Comparison of ENCODE assay signal across 1 cellular context in genomic region chr15:78127882-78128281, GRCh38.
TF ChIP-seq lines count a peak whose summit lies in the region.

No MANE protein-coding gene starts in this region.

TF ChIP-seq in A549, 52 proteins besides CTCF, POLR2A, EP300 and RAD21 (continued from another document):
- TF ChIP-seq REST (IDR thresholded peaks at IDR 0.05) (no peak), ESRRA (IDR thresholded peaks at IDR 0.05; ENCODE audit: borderline replicate concordance, low read length) (no peak), ZC3H11A (IDR thresholded peaks at IDR 0.05) (no peak), JUN (IDR thresholded peaks at IDR 0.05) (no peak), EHF (CRISPR knock-in tag; IDR thresholded peaks at IDR 0.05) (no peak), MAZ (IDR thresholded peaks at IDR 0.05; ENCODE audit: borderline replicate concordance, low read depth, low read length) (no peak), HOXB5 (CRISPR knock-in tag; IDR thresholded peaks at IDR 0.05) (no peak), CHD2 (IDR thresholded peaks at IDR 0.05; ENCODE audit: low read length, partially characterized antibody) (no peak), BHLHE40 (IDR thresholded peaks at IDR 0.05; ENCODE audit: low read depth, low read length) (no peak), SREBF2 (IDR thresholded peaks at IDR 0.05) (no peak), TP53 (CRISPR knock-in tag; IDR thresholded peaks at IDR 0.05) (no peak), HOXB13 (CRISPR knock-in tag; IDR thresholded peaks at IDR 0.05; ENCODE audit: low read depth) (no peak)
- TF ChIP-seq, protein P1, sequence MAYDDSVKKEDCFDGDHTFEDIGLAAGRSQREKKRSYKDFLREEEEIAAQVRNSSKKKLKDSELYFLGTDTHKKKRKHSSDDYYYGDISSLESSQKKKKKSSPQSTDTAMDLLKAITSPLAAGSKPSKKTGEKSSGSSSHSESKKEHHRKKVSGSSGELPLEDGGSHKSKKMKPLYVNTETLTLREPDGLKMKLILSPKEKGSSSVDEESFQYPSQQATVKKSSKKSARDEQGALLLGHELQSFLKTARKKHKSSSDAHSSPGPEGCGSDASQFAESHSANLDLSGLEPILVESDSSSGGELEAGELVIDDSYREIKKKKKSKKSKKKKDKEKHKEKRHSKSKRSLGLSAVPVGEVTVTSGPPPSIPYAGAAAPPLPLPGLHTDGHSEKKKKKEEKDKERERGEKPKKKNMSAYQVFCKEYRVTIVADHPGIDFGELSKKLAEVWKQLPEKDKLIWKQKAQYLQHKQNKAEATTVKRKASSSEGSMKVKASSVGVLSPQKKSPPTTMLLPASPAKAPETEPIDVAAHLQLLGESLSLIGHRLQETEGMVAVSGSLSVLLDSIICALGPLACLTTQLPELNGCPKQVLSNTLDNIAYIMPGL (CRISPR knock-in tag; IDR thresholded peaks at IDR 0.05; ENCODE audit: borderline replicate concordance): no peak
- TF ChIP-seq, protein P2, sequence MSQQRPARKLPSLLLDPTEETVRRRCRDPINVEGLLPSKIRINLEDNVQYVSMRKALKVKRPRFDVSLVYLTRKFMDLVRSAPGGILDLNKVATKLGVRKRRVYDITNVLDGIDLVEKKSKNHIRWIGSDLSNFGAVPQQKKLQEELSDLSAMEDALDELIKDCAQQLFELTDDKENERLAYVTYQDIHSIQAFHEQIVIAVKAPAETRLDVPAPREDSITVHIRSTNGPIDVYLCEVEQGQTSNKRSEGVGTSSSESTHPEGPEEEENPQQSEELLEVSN (IDR thresholded peaks at IDR 0.05; ENCODE audit: borderline replicate concordance, low read depth): no peak
TF ChIP-seq in A549: peak in this region for 0.
